In the genomic region with DNA sequence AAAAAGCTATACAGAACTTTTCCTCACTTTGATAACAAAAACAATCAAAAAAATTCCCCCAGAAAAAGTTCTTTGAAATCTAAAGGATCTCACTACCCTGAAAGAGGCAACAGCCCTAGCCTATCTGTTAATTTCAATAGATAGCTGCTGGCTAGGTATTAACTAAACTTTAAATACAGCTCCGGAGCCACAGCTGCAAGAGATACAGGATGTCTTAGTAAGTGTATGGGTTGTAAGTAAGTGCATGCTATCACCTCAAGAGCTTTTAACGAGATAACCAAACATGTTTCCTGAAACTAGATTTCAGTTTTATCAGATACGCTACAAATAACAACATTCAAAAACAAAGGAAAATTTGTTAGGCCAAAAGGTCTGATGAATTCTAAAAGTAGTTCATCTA, we compare ENCODE assay signal across 16 cellular contexts.
DNase-seq lines count a peak whose midpoint lies in the region; ATAC-seq and TF ChIP-seq lines count a peak whose summit lies in the region.
"Had no signal": no experiment of that assay in that cellular context is flagged by ENCODE, and none has a peak within 500 bp of the region (broad histone marks: within the 10 kb centered on the region; RNA-seq: fewer than 3 reads in every experiment).

No MANE protein-coding gene starts in this region.

- H3K27ac Mint-ChIP-seq in IgD-negative memory B cell: peak overlapping the region; percentile 17 to 46 (median 42)
- peak overlapping the region; percentile 54 for H3K27ac Mint-ChIP-seq in activated B cell treated with CpG ODN at 0.5 μM for 24 hours

- POLR2A ChIA-PET in activated B cell treated with CpG ODN at 0.5 μM for 24 hours (lab: Charles Lee): interaction anchor here (0.8 to 1.2 kb wide), 2 partner anchors 18 to 148 kb away, joined by 3 to 5 read pairs; a partner anchor contains a TSS

- CTCF ChIA-PET in activated B cell treated with CpG ODN at 0.5 μM for 24 hours (lab: Charles Lee): no interaction called here

- H3K27ac ChIP-seq in mesendoderm (ENCODE audit: low read depth, low read length): no peak overlapping the region
- H3K27ac ChIP-seq: BLaER1 treated with 17β-estradiol and CSF1 and Interleukin-3, amounts not matched to agents 10 nM and 100 nM; colonic mucosa; upper lobe of right lung had no signal

- no peak overlapping the region for H3K56ac ChIP-seq in mesendoderm (ENCODE audit: low read length)

- no peak overlapping the region for H3K18ac ChIP-seq in mesendoderm (ENCODE audit: low read length)

- H4K8ac ChIP-seq in mesendoderm (ENCODE audit: low read depth, low read length): no peak overlapping the region

- no peak overlapping the region for H3K23ac ChIP-seq in mesendoderm (ENCODE audit: low read length)

- no peak overlapping the region for H3K9ac ChIP-seq in mesendoderm (ENCODE audit: low read length)
- H3K9ac ChIP-seq: BLaER1 treated with 17β-estradiol and CSF1 and Interleukin-3, amounts not matched to agents 10 nM and 100 nM had no signal

- no peak overlapping the region for H2BK15ac ChIP-seq in mesendoderm (replicated peaks; ENCODE audit: low read depth)

- intact Hi-C loops in activated B cell treated with CpG ODN at 0.5 μM for 24 hours (cut with micrococcal nuclease): loop anchor here (2.0 kb wide), 1 partner anchor 17 kb away; no protein-coding TSS in a partner anchor

- H3K4ac ChIP-seq in mesendoderm (ENCODE audit: low read depth, low read length): no peak overlapping the region

- H3K27me3 Mint-ChIP-seq in IgD-negative memory B cell (no peaks in the 10 kb centered on the region), activated B cell treated with CpG ODN at 0.5 μM for 24 hours (no peaks in the 10 kb centered on the region)

- H2AK5ac ChIP-seq in mesendoderm (ENCODE audit: low read length): no peak overlapping the region

- no peak overlapping the region for H2BK5ac ChIP-seq in mesendoderm (ENCODE audit: low read length)

- H3K36me3 Mint-ChIP-seq in IgD-negative memory B cell (peaks cover 3% of the 10 kb centered on the region), activated B cell treated with CpG ODN at 0.5 μM for 24 hours (ENCODE audit: low read depth) (peaks cover 15% of the 10 kb centered on the region)

- H4K5ac ChIP-seq in mesendoderm (ENCODE audit: low read length): no peak overlapping the region

- no peaks in the 10 kb centered on the region for H3K36me3 ChIP-seq in mesendoderm (ENCODE audit: control insufficient read depth, insufficient read depth, low read length)
- H3K36me3 ChIP-seq: colonic mucosa, upper lobe of right lung had no signal

- H3K4me1 Mint-ChIP-seq in IgD-negative memory B cell (peaks cover 21 to 35% (median 28%) of the 10 kb centered on the region in 3 donors), activated B cell treated with CpG ODN at 0.5 μM for 24 hours (peaks cover 34% of the 10 kb centered on the region)

- no peak for TF ChIP-seq CTCF in activated B cell treated with CpG ODN at 0.5 μM for 24 hours (IDR thresholded peaks at IDR 0.05)

- H3K4me3 ChIP-seq in mesendoderm (ENCODE audit: low read length): no peak overlapping the region
- H3K4me3 ChIP-seq: BLaER1 treated with 17β-estradiol and CSF1 and Interleukin-3, amounts not matched to agents 10 nM and 100 nM; colonic mucosa; upper lobe of right lung had no signal

- ATAC-seq in activated B cell treated with CpG ODN at 0.5 μM for 24 hours (ENCODE audit: low read depth): no peak
- ATAC-seq in HG03439 (IDR thresholded peaks at IDR 0.05; ENCODE audit: unreplicated experiment): no peak
- ATAC-seq in left lobe of liver: no peak

- no peak overlapping the region for H3K4me3 Mint-ChIP-seq in IgD-negative memory B cell
- no peak overlapping the region for H3K4me3 Mint-ChIP-seq in activated B cell treated with CpG ODN at 0.5 μM for 24 hours

- no peaks in the 10 kb centered on the region for H3K27me3 ChIP-seq in mesendoderm (ENCODE audit: insufficient read depth, low read length, poor library complexity)
- H3K27me3 ChIP-seq: BLaER1 treated with 17β-estradiol and CSF1 and Interleukin-3, amounts not matched to agents 10 nM and 100 nM; colonic mucosa; upper lobe of right lung had no signal

- H3K79me2 ChIP-seq in mesendoderm (ENCODE audit: control insufficient read depth, insufficient read depth, low read length): no peaks in the 10 kb centered on the region

- no peak overlapping the region for H3K4me2 ChIP-seq in mesendoderm (ENCODE audit: low read length)
- H3K4me2 ChIP-seq: BLaER1 treated with 17β-estradiol and CSF1 and Interleukin-3, amounts not matched to agents 10 nM and 100 nM had no signal

- H3K4me1 ChIP-seq in mesendoderm (ENCODE audit: control insufficient read depth, low read depth, low read length): peaks cover 7% of the 10 kb centered on the region
- H3K4me1 ChIP-seq: colonic mucosa, upper lobe of right lung had no signal

- H3K79me1 ChIP-seq in mesendoderm (ENCODE audit: low read length): no peaks in the 10 kb centered on the region

- no peak overlapping the region for H2BK120ac ChIP-seq in mesendoderm (ENCODE audit: low read depth, low read length)

- H3K9me3 Mint-ChIP-seq in IgD-negative memory B cell (no peaks in the 10 kb centered on the region), activated B cell treated with CpG ODN at 0.5 μM for 24 hours (no peaks in the 10 kb centered on the region)

- peak; percentile 63 for DNase-seq in NCI-H82 (lab: John Stamatoyannopoulos, UW)
- DNase-seq in NCI-H82 treated with DMSO at 0.1 percent for 48 hours (lab: John Stamatoyannopoulos, UW; ENCODE audit: unreplicated experiment): no peak
- DNase-seq in activated B cell treated with CpG ODN at 0.5 μM for 24 hours: no peak
- peak; percentile 55 for DNase-seq in mesendoderm
- DNase-seq in glomerular visceral epithelial cell (ENCODE audit: extremely low spot score): no peak
- no peak for DNase-seq in left lobe of liver (ENCODE audit: low spot score)
- DNase-seq: colonic mucosa; DMS53; foreskin fibroblast; NCI-H1436; NCI-H226; stimulated activated CD4-positive, alpha-beta T cell treated with anti-CD3 and anti-CD28 coated beads, Interleukin-12 subunit alpha, Interleukin-12 subunit beta, amount 100 ng/mL, for 4 hours; upper lobe of right lung had no signal

- no CpG with 5 or more reads among the region's 3 CpGs for WGBS in mesendoderm (ENCODE audit: extremely low coverage, insufficient coverage, low lambda C conversion rate)

Comparison
In these comparisons a context has a peak if more than half of its experiments do, and no peak if none do; other contexts are left out.
1. DNase-seq: peak in NCI-H82 (single experiment) and mesendoderm (single experiment); none in NCI-H82 treated with DMSO at 0.1 percent for 48 hours (single experiment), activated B cell treated with CpG ODN at 0.5 μM for 24 hours (single experiment), glomerular visceral epithelial cell (single experiment) and left lobe of liver (single experiment).